17 cellular contexts compared by ENCODE assay signal in the genomic region with DNA sequence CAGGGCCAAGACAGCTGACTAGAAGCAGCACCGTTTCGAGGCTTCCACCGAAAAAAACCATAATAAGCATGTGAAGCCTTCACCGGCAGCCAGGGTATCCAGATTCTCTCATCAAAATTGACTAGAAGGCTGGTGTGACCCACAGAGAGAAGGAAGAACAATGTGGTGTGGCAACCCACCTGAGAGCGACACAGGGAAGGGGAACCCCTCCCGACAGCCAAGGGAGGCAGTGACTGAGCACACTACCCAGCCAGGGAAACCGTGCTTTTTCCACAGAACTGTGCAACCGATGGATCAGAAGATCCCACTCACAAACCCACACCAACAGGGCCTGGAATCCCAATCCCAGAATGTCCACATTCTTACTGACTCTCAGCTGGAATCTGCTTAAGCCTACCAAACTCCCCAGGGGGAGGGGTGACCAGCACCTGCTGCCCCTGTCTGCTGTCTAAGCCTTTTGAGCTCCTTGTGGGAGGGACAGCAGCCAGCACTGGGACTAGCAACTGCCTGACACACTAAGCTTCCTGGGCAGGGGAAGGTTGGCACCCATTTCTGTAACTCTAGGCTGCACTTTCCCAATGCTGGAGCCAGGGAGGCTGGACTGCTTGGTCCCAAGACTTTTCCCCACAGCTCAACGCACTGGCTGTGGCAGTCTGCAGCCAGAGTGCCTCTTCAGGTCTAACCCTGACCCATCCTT.
"Had no signal": no experiment of that assay in that cellular context is flagged by ENCODE, and none has a peak within 500 bp of the region (broad histone marks: within the 10 kb centered on the region; RNA-seq: fewer than 3 reads in every experiment).

No MANE protein-coding gene starts in this region.

- H3K27ac ChIP-seq: dorsolateral prefrontal cortex, left lung, ovary, sigmoid colon, thyroid gland had no signal

- H3K36me3 ChIP-seq: left lung, ovary, sigmoid colon, thyroid gland had no signal

- ATAC-seq: activated CD8-positive, alpha-beta memory T cell treated with anti-CD3 and anti-CD28 coated beads, Interleukin-2, amount 10 ng/mL, durations not matched to agents 7 days and 5 days; left lung; T-cell had no signal

- H3K4me3 Mint-ChIP-seq: activated CD4-positive, alpha-beta memory T cell treated with anti-CD3 and anti-CD28 coated beads, Interleukin-2, amount 10 ng/mL, durations not matched to agents 7 days and 5 days; activated CD8-positive, alpha-beta memory T cell treated with anti-CD3 and anti-CD28 coated beads, Interleukin-2, amount 10 ng/mL, durations not matched to agents 7 days and 5 days; activated naive CD8-positive, alpha-beta T cell treated with anti-CD3 and anti-CD28 coated beads, Interleukin-2, amount 10 ng/mL, durations not matched to agents 7 days and 5 days; brain; T-cell had no signal

- H3K27me3 Mint-ChIP-seq: activated CD4-positive, alpha-beta memory T cell treated with anti-CD3 and anti-CD28 coated beads, Interleukin-2, amount 10 ng/mL, durations not matched to agents 7 days and 5 days; activated CD8-positive, alpha-beta memory T cell treated with anti-CD3 and anti-CD28 coated beads, Interleukin-2, amount 10 ng/mL, durations not matched to agents 7 days and 5 days; activated naive CD8-positive, alpha-beta T cell treated with anti-CD3 and anti-CD28 coated beads, Interleukin-2, amount 10 ng/mL, durations not matched to agents 7 days and 5 days; brain; T-cell had no signal

- H3K4me1 Mint-ChIP-seq: activated CD4-positive, alpha-beta memory T cell treated with anti-CD3 and anti-CD28 coated beads, Interleukin-2, amount 10 ng/mL, durations not matched to agents 7 days and 5 days; activated CD8-positive, alpha-beta memory T cell treated with anti-CD3 and anti-CD28 coated beads, Interleukin-2, amount 10 ng/mL, durations not matched to agents 7 days and 5 days; activated naive CD8-positive, alpha-beta T cell treated with anti-CD3 and anti-CD28 coated beads, Interleukin-2, amount 10 ng/mL, durations not matched to agents 7 days and 5 days; T-cell had no signal

- H3K4me1 ChIP-seq: left lung, thyroid gland had no signal

- H3K36me3 Mint-ChIP-seq: activated CD8-positive, alpha-beta memory T cell treated with anti-CD3 and anti-CD28 coated beads, Interleukin-2, amount 10 ng/mL, durations not matched to agents 7 days and 5 days; activated naive CD8-positive, alpha-beta T cell treated with anti-CD3 and anti-CD28 coated beads, Interleukin-2, amount 10 ng/mL, durations not matched to agents 7 days and 5 days; brain; T-cell had no signal

- H3K27ac Mint-ChIP-seq: activated CD4-positive, alpha-beta memory T cell treated with anti-CD3 and anti-CD28 coated beads, Interleukin-2, amount 10 ng/mL, durations not matched to agents 7 days and 5 days; activated CD8-positive, alpha-beta memory T cell treated with anti-CD3 and anti-CD28 coated beads, Interleukin-2, amount 10 ng/mL, durations not matched to agents 7 days and 5 days; activated naive CD8-positive, alpha-beta T cell treated with anti-CD3 and anti-CD28 coated beads, Interleukin-2, amount 10 ng/mL, durations not matched to agents 7 days and 5 days; brain; T-cell had no signal

- H3K27me3 ChIP-seq: dorsolateral prefrontal cortex, left lung, ovary, sigmoid colon, thyroid gland had no signal

- DNase-seq: activated CD4-positive, alpha-beta memory T cell treated with anti-CD3 and anti-CD28 coated beads, Interleukin-2, amount 10 ng/mL, durations not matched to agents 7 days and 5 days; activated CD4-positive, alpha-beta T cell treated with anti-CD3 and anti-CD28 coated beads for 48 hours; activated CD4-positive, CD25-positive, alpha-beta regulatory T cell; activated CD8-positive, alpha-beta memory T cell treated with anti-CD3 and anti-CD28 coated beads, Interleukin-2, amount 10 ng/mL, durations not matched to agents 7 days and 5 days; activated naive CD4-positive, alpha-beta T cell; activated naive CD8-positive, alpha-beta T cell treated with anti-CD3 and anti-CD28 coated beads, Interleukin-2, amount 10 ng/mL, durations not matched to agents 7 days and 5 days; caudate nucleus; dorsolateral prefrontal cortex; head of caudate nucleus; midbrain; ovary; sigmoid colon; stimulated activated naive CD4-positive, alpha-beta T cell; T-cell; thyroid gland had no signal

- H3K9me3 Mint-ChIP-seq: activated CD4-positive, alpha-beta memory T cell treated with anti-CD3 and anti-CD28 coated beads, Interleukin-2, amount 10 ng/mL, durations not matched to agents 7 days and 5 days; brain had no signal

- H3K4me3 ChIP-seq: dorsolateral prefrontal cortex, left lung, ovary, sigmoid colon, thyroid gland had no signal

- H3K9me3 ChIP-seq: left lung, ovary, sigmoid colon, thyroid gland had no signal
